In the genomic region with DNA sequence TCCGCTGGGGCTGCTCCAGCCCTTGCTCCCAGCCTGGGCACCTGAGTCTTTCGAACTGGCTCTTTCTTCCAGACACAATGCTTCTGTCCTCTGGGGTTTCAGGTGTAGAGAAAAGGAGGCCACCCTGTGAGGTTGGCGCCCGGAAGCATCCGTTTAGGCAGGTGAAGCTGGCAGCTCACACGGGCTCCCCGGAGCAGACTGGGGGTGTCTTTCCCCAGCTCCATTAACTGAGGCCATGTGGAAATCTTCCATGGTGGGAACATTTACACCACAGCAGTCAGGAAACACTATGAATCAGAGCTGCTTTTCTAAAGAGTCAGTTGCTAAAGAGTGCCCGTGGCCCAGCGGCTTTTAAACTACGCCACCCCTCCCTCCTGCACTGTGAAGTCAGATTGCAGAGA, we compare ENCODE assay signal across 19 cellular contexts. TPM values are rescaled to one million over a fixed set of nuclear protein-coding genes. Genes with fewer than 3 reads are reported as not detected.
A peak's percentile ranks its signal among the peaks of the same experiment; 100 is the strongest.
DNase-seq lines count a peak whose midpoint lies in the region; ATAC-seq and TF ChIP-seq lines count a peak whose summit lies in the region.
"Had no signal": no experiment of that assay in that cellular context is flagged by ENCODE, and none has a peak within 500 bp of the region (broad histone marks: within the 10 kb centered on the region; RNA-seq: fewer than 3 reads in every experiment).

No MANE protein-coding gene starts in this region.

- no peaks in the 10 kb centered on the region for H3K9me3 Mint-ChIP-seq in CD14-positive monocyte
- no peaks in the 10 kb centered on the region for H3K9me3 Mint-ChIP-seq in natural killer cell
- H3K9me3 Mint-ChIP-seq: CD8-positive, alpha-beta T cell had no signal

- no peak overlapping the region for H3K4ac ChIP-seq in neuronal stem cell (ENCODE audit: low read length)

- DNase-seq in CD14-positive monocyte (ENCODE audit: low spot score): peak; percentile 74
- DNase-seq in MV-4-11 (lab: John Stamatoyannopoulos, UW): peak; percentile 27
- DNase-seq in choroid plexus epithelial cell (ENCODE audit: low read depth): peak; percentile 69
- no peak for DNase-seq in neuronal stem cell (ENCODE audit: low spot score)
- DNase-seq in natural killer cell: no peak
- DNase-seq in T-helper 1 cell: no peak
- DNase-seq: CD8-positive, alpha-beta T cell; GF-D8; H7; IMR-90; Kasumi-1; NCI-H1436 treated with DMSO at 0.1 percent for 48 hours; NCI-H2081 treated with DMSO at 0.1 percent for 48 hours; NCI-H345; NCI-H526 treated with DMSO at 0.1 percent for 48 hours; OCI-M1; RPMI8226 had no signal

- no peak overlapping the region for H2BK5ac ChIP-seq in neuronal stem cell (ENCODE audit: low read length)

- H3K4me1 Mint-ChIP-seq in CD14-positive monocyte (peaks cover 80% of the 10 kb centered on the region), natural killer cell (peaks cover 22% of the 10 kb centered on the region in 2 donors)

- H3K79me1 ChIP-seq in neuronal stem cell (ENCODE audit: low read depth, low read length): no peaks in the 10 kb centered on the region

- intact Hi-C loops in CD14-positive monocyte (cut with micrococcal nuclease): no loop called here
- intact Hi-C loops in natural killer cell (cut with micrococcal nuclease): no loop called here

- H3K9ac ChIP-seq in neuronal stem cell (ENCODE audit: low read depth, low read length, poor library complexity): no peak overlapping the region

- H3K18ac ChIP-seq in neuronal stem cell (ENCODE audit: low read length): peak overlapping the region; percentile 71

- H4K91ac ChIP-seq in neuronal stem cell (ENCODE audit: low read depth, low read length, poor library complexity): no peak overlapping the region

- no peak overlapping the region for H2BK15ac ChIP-seq in neuronal stem cell (ENCODE audit: low read length)

- H3K4me3 ChIP-seq in choroid plexus epithelial cell (ENCODE audit: low read depth, low read length) (no peak overlapping the region), neuronal stem cell (ENCODE audit: low read length in 2 of 2) (no peak overlapping the region)

- no peak for ATAC-seq in natural killer cell
- no peak for ATAC-seq in HG02981 (IDR thresholded peaks at IDR 0.05; ENCODE audit: unreplicated experiment)
- ATAC-seq: CD8-positive, alpha-beta T cell had no signal

- no CpG with 5 or more reads among the region's 10 CpGs for WGBS in neuronal stem cell (ENCODE audit: extremely low coverage in 2 of 2, insufficient read length in 2 of 2, insufficient replicate concordance in 1 of 2), 2 donors

- H3K27me3 Mint-ChIP-seq in CD14-positive monocyte (ENCODE audit: low read depth in 3 of 3) (peaks cover 0 to 2% (median 0%) of the 10 kb centered on the region in 3 donors), natural killer cell (ENCODE audit: low read depth in 2 of 2) (no peaks in the 10 kb centered on the region)
- H3K27me3 Mint-ChIP-seq: B cell had no signal

- no peak overlapping the region for H2AFZ ChIP-seq in neuronal stem cell (ENCODE audit: low read length)

- H3K4me1 ChIP-seq in neuronal stem cell (ENCODE audit: control insufficient read depth in 2 of 2, insufficient read depth in 1 of 2, low read depth in 1 of 2, low read length in 2 of 2): peaks cover 0 to 2% of the 10 kb centered on the region in 2 donors

- peak overlapping the region; percentile 76 for H2AK5ac ChIP-seq in neuronal stem cell (ENCODE audit: low read depth, low read length)

- H3K36me3 ChIP-seq in neuronal stem cell (replicated peaks in 1 of 2; ENCODE audit: control insufficient read depth in 2 of 2, insufficient read depth in 2 of 2, low read length in 2 of 2): no peaks in the 10 kb centered on the region

- no peak overlapping the region for H2BK12ac ChIP-seq in neuronal stem cell (ENCODE audit: low read length)

- no peak overlapping the region for H4K8ac ChIP-seq in neuronal stem cell (ENCODE audit: low read depth, low read length)

- peak overlapping the region; percentile 91 to 100 (median 95) for H3K27ac Mint-ChIP-seq in CD14-positive monocyte
- H3K27ac Mint-ChIP-seq in natural killer cell: no peak overlapping the region
- H3K27ac Mint-ChIP-seq: B cell; CD8-positive, alpha-beta T cell had no signal

- no peak overlapping the region for H3K4me3 Mint-ChIP-seq in CD14-positive monocyte
- H3K4me3 Mint-ChIP-seq in natural killer cell: no peak overlapping the region
- H3K4me3 Mint-ChIP-seq: B cell; CD8-positive, alpha-beta T cell had no signal

- H3K9me3 ChIP-seq in neuronal stem cell (replicated peaks in 1 of 2; ENCODE audit: control insufficient read depth in 2 of 2, insufficient read depth in 1 of 2, low read depth in 1 of 2, low read length in 2 of 2): no peaks in the 10 kb centered on the region

- H3K36me3 Mint-ChIP-seq in CD14-positive monocyte (peaks cover 45 to 51% of the 10 kb centered on the region in 2 donors), natural killer cell (no peaks in the 10 kb centered on the region)

- TF ChIP-seq CTCF in CD14-positive monocyte (IDR thresholded peaks at IDR 0.05) (no peak), choroid plexus epithelial cell (conservative IDR thresholded peaks at IDR 0.05; ENCODE audit: low read depth, low read length) (no peak), natural killer cell (IDR thresholded peaks at IDR 0.05) (no peak)

- H3K23ac ChIP-seq in neuronal stem cell (ENCODE audit: low read depth, low read length, poor library complexity): no peak overlapping the region

- no peak overlapping the region for H3K14ac ChIP-seq in neuronal stem cell (ENCODE audit: low read length)

- no peak overlapping the region for H3K4me2 ChIP-seq in neuronal stem cell (ENCODE audit: insufficient read depth, low read length, poor library complexity, severe bottlenecking)

- peak overlapping the region; percentile 51 for H2BK120ac ChIP-seq in neuronal stem cell (ENCODE audit: low read depth, low read length)

- H3K27me3 ChIP-seq in neuronal stem cell (ENCODE audit: control insufficient read depth in 3 of 3, insufficient read depth in 3 of 3, low read depth in 1 of 3, low read length in 3 of 3): peaks cover 0 to 12% (median 0%) of the 10 kb centered on the region in 3 experiments

- H3K27ac ChIP-seq in neuronal stem cell (replicated peaks; ENCODE audit: low read length): no peak overlapping the region

RNA-seq across cellular contexts. Expression of gene PRKAG2, which starts 29.2 kb away (rescaled TPM):
- polyA plus RNA-seq in CD14-positive monocyte: 10 to 100 TPM; 29.2 to 30.9 TPM
- 23.4 TPM for polyA plus RNA-seq in neuronal stem cell (2013, experiment 1 of 2)
- 21.8 TPM for polyA plus RNA-seq in neuronal stem cell (2013, experiment 2 of 2)
- total RNA-seq in natural killer cell: 10 to 100 TPM; 42.6 to 66.5 (median 64.4) TPM

Comparison
In these comparisons a context has a peak if more than half of its experiments do, and no peak if none do; other contexts are left out.
1. DNase-seq: peak in CD14-positive monocyte (single experiment), MV-4-11 (single experiment) and choroid plexus epithelial cell (single experiment); none in neuronal stem cell (single experiment), natural killer cell (single experiment) and T-helper 1 cell (0 of 5).
2. H3K27ac Mint-ChIP-seq: peak in CD14-positive monocyte (7 of 7); none in natural killer cell (0 of 2).